ENCODE assay signal across 28 cellular contexts in genomic region chrX:46762963-46763362, GRCh38.
"Had no signal": no experiment of that assay in that cellular context is flagged by ENCODE, and none has a peak within 500 bp of the region (broad histone marks: within the 10 kb centered on the region; RNA-seq: fewer than 3 reads in every experiment).

No MANE protein-coding gene starts in this region.

- H3K4me3 ChIP-seq: colonic mucosa, coronary artery, dorsolateral prefrontal cortex, esophagus muscularis mucosa, esophagus squamous epithelium, gastrocnemius medialis, gastroesophageal sphincter, heart left ventricle, heart right ventricle had no signal

- FAIRE-seq: colon, endometrium, endothelial cell of umbilical vein, frontal cortex had no signal

- H3K27ac Mint-ChIP-seq: dendritic cell treated with granulocyte-macrophage colony-stimulating factor and Interleukin-4, amounts not matched to agents 40 ng/mL and 50 ng/mL, for 4 days; effector memory CD8-positive, alpha-beta T cell; endodermal cell had no signal

- H3K4me1 ChIP-seq: colonic mucosa, foreskin keratinocyte had no signal

- H3K36me3 ChIP-seq: colonic mucosa, esophagus muscularis mucosa, esophagus squamous epithelium, gastrocnemius medialis, gastroesophageal sphincter, heart left ventricle, heart right ventricle had no signal

- H3K9me3 ChIP-seq: colonic mucosa, esophagus muscularis mucosa, gastrocnemius medialis, gastroesophageal sphincter had no signal

- H3K9me3 Mint-ChIP-seq: dendritic cell treated with granulocyte-macrophage colony-stimulating factor and Interleukin-4, amounts not matched to agents 40 ng/mL and 50 ng/mL, for 4 days; effector memory CD8-positive, alpha-beta T cell had no signal

- DNase-seq: colonic mucosa; cortex of kidney; dermis blood vessel endothelial cell; dorsolateral prefrontal cortex; effector CD4-positive, alpha-beta T cell; effector CD8-positive, alpha-beta T cell; effector memory CD4-positive, alpha-beta T cell; effector memory CD8-positive, alpha-beta T cell; endodermal cell; erythroblast; esophagus squamous epithelium; foreskin fibroblast; foreskin keratinocyte; foreskin melanocyte; gastrocnemius medialis; glutamatergic neuron; head of caudate nucleus; heart left ventricle; heart right ventricle had no signal

- H3K27me3 ChIP-seq: colonic mucosa, esophagus muscularis mucosa, esophagus squamous epithelium, foreskin keratinocyte, gastrocnemius medialis, gastroesophageal sphincter had no signal

- H3K27ac ChIP-seq: colonic mucosa, coronary artery, dorsolateral prefrontal cortex, epithelial cell of prostate, esophagus muscularis mucosa, esophagus squamous epithelium, foreskin keratinocyte, gastrocnemius medialis, gastroesophageal sphincter, heart left ventricle, heart right ventricle had no signal

- H3K4me3 Mint-ChIP-seq: dendritic cell treated with granulocyte-macrophage colony-stimulating factor and Interleukin-4, amounts not matched to agents 40 ng/mL and 50 ng/mL, for 4 days; effector memory CD8-positive, alpha-beta T cell; endodermal cell had no signal
